ENCODE assay signal across 9 cellular contexts in genomic region chr5:102670224-102670836, GRCh38.
DNase-seq lines count a peak whose midpoint lies in the region; ATAC-seq and TF ChIP-seq lines count a peak whose summit lies in the region.
"Had no signal": no experiment of that assay in that cellular context is flagged by ENCODE, and none has a peak within 500 bp of the region (broad histone marks: within the 10 kb centered on the region; RNA-seq: fewer than 3 reads in every experiment).

No MANE protein-coding gene starts in this region.

- H4K20me1 ChIP-seq in smooth muscle cell (ENCODE audit: low read depth) = no peaks in the 10 kb centered on the region

- WGBS in smooth muscle cell (ENCODE audit: low lambda C conversion rate) = 54% methylated on average over 9 of the region's 9 CpGs

- H3K27ac ChIP-seq in smooth muscle cell (ENCODE audit: low read depth) = no peak overlapping the region
- H3K27ac ChIP-seq: HL-60 had no signal

- H3K4me1 ChIP-seq in smooth muscle cell (ENCODE audit: low read depth) = peaks cover 16% of the 10 kb centered on the region

- H3K27me3 ChIP-seq in smooth muscle cell (ENCODE audit: low read depth) = no peaks in the 10 kb centered on the region

- ATAC-seq in GM19395 (IDR thresholded peaks at IDR 0.05; ENCODE audit: unreplicated experiment) (peak; percentile 72), HG02759 (IDR thresholded peaks at IDR 0.05; ENCODE audit: unreplicated experiment) (no peak)

- peak overlapping the region; percentile 14 for H3K9ac ChIP-seq in smooth muscle cell (ENCODE audit: low read depth)

- no peak for TF ChIP-seq POLR2A in erythroblast (IDR thresholded peaks at IDR 0.05; ENCODE audit: low read length)

- peak; percentile 68 for TF ChIP-seq CTCF in smooth muscle cell (IDR thresholded peaks at IDR 0.05; ENCODE audit: borderline replicate concordance, insufficient read depth, poor library complexity, severe bottlenecking)

- peak; percentile 68 for DNase-seq in AG20443 (ENCODE audit: low spot score)
- peak; percentile 35 for DNase-seq in NCI-H2227 treated with DMSO at 0.1 percent for 48 hours (lab: John Stamatoyannopoulos, UW)
- DNase-seq in erythroblast (lab: John Stamatoyannopoulos, UW) = peak; percentile 3 to 18
- DNase-seq in smooth muscle cell (lab: John Stamatoyannopoulos, UW; ENCODE audit: unreplicated experiment) = no peak
- DNase-seq in NCI-H1436 (lab: John Stamatoyannopoulos, UW) = no peak
- DNase-seq in stimulated activated naive CD4-positive, alpha-beta T cell treated with Interleukin-2 at 50 U/mL for 16 hours (lab: John Stamatoyannopoulos, UW) = no peak

- no peaks in the 10 kb centered on the region for H3K36me3 ChIP-seq in smooth muscle cell (ENCODE audit: low read depth)

- H3K4me3 ChIP-seq in smooth muscle cell = peak overlapping the region; percentile 64

- H3F3A ChIP-seq in smooth muscle cell (ENCODE audit: low read depth) = no peaks in the 10 kb centered on the region

- no peaks in the 10 kb centered on the region for H3K79me2 ChIP-seq in smooth muscle cell (ENCODE audit: low read depth)

- H3K9me3 ChIP-seq in smooth muscle cell (replicated peaks; ENCODE audit: low read depth) = no peaks in the 10 kb centered on the region

- peak overlapping the region; percentile 99 for H2AFZ ChIP-seq in smooth muscle cell (ENCODE audit: low read depth)

- peak overlapping the region; percentile 89 for H3K4me2 ChIP-seq in smooth muscle cell

Comparison
In these comparisons a context has a peak if more than half of its experiments do, and no peak if none do; other contexts are left out.
1. DNase-seq: peak in AG20443 (single experiment), NCI-H2227 treated with DMSO at 0.1 percent for 48 hours (single experiment) and erythroblast (2 of 2); none in smooth muscle cell (single experiment), NCI-H1436 (single experiment) and stimulated activated naive CD4-positive, alpha-beta T cell treated with Interleukin-2 at 50 U/mL for 16 hours (single experiment).